In genomic region chr1:84619383-84620093, GRCh38 we compare ENCODE assay signal across 8 cellular contexts. TPM values are rescaled to one million over a fixed set of nuclear protein-coding genes. Genes with fewer than 3 reads are reported as not detected.
DNase-seq lines count a peak whose midpoint lies in the region; ATAC-seq and TF ChIP-seq lines count a peak whose summit lies in the region.

No MANE protein-coding gene starts in this region.

- peak; percentile 74 for DNase-seq in HFF-Myc (ENCODE audit: extremely low read depth, low read depth)
- DNase-seq in OCI-M1 (lab: John Stamatoyannopoulos, UW) = peak; percentile 75
- peak; percentile 52 for DNase-seq in activated naive CD8-positive, alpha-beta T cell treated with anti-CD3 and anti-CD28 coated beads for 36 hours
- DNase-seq in left lung = no peak
- DNase-seq in stimulated activated CD4-positive, alpha-beta T cell treated with anti-CD3 and anti-CD28 coated beads, TNF-alpha, amount 100 ng/mL, for 48 hours (ENCODE audit: low read depth in 3 of 3) = peak; percentile 53 to 75 (median 58)
- DNase-seq in NAMALWA (ENCODE audit: low spot score) = no peak

- H3K4me1 ChIP-seq in left lung = peaks cover 0 to 19% of the 10 kb centered on the region in 2 donors

- TF ChIP-seq CTCF in HFF-Myc (IDR thresholded peaks at IDR 0.05; ENCODE audit: low read depth, low read length, missing control alignments) = no peak
- TF ChIP-seq CTCF in left lung (IDR thresholded peaks at IDR 0.05) = no peak

- intact Hi-C loops in left lung (cut with DNase I) = loop anchor here in 1 of 2 donors (10.0 kb wide), 2 partner anchors 135 to 475 kb away; partner anchors contain the start of gene PRKACB

- H3K9me3 ChIP-seq in left lung = no peaks in the 10 kb centered on the region

- peak overlapping the region; percentile 80 for H3K27ac Mint-ChIP-seq in activated naive CD8-positive, alpha-beta T cell treated with anti-CD3 and anti-CD28 coated beads for 36 hours

- H3K4me1 Mint-ChIP-seq in activated naive CD8-positive, alpha-beta T cell treated with anti-CD3 and anti-CD28 coated beads for 36 hours = peaks cover 23% of the 10 kb centered on the region

- H3K36me3 ChIP-seq in left lung = no peaks in the 10 kb centered on the region

- H3K27ac ChIP-seq in left lung = peak overlapping the region; percentile 27 to 59

- peaks cover 3% of the 10 kb centered on the region for H3K9me3 Mint-ChIP-seq in activated naive CD8-positive, alpha-beta T cell treated with anti-CD3 and anti-CD28 coated beads for 36 hours

- H3K27me3 ChIP-seq in left lung = no peaks in the 10 kb centered on the region

- peak overlapping the region; percentile 26 for H3K4me3 Mint-ChIP-seq in activated naive CD8-positive, alpha-beta T cell treated with anti-CD3 and anti-CD28 coated beads for 36 hours

- no peaks in the 10 kb centered on the region for H3K27me3 Mint-ChIP-seq in activated naive CD8-positive, alpha-beta T cell treated with anti-CD3 and anti-CD28 coated beads for 36 hours

- ATAC-seq in left lung (no peak), GM21825 (IDR thresholded peaks at IDR 0.05; ENCODE audit: unreplicated experiment) (no peak), HG02588 (IDR thresholded peaks at IDR 0.05; ENCODE audit: unreplicated experiment) (no peak)

- H3K4me3 ChIP-seq in HFF-Myc (replicated peaks; ENCODE audit: low read depth, low read length) = 0 out of 2 replicates have a peak overlapping the region, but pooled peaks have one; percentile 11
- no peak overlapping the region for H3K4me3 ChIP-seq in left lung

- H3K36me3 Mint-ChIP-seq in activated naive CD8-positive, alpha-beta T cell treated with anti-CD3 and anti-CD28 coated beads for 36 hours = no peaks in the 10 kb centered on the region

RNA-seq across cellular contexts. Expression of gene CTBS, which starts 45.3 kb away (rescaled TPM):
- total RNA-seq in activated naive CD8-positive, alpha-beta T cell treated with anti-CD3 and anti-CD28 coated beads for 36 hours = 10 to 100 TPM; 10.6 to 12.6 TPM
- total RNA-seq in left lung = 10 to 100 TPM; 22.1 to 25.7 TPM

Comparison
In these comparisons a context has a peak if more than half of its experiments do, and no peak if none do; other contexts are left out.
1. DNase-seq: peak in HFF-Myc (single experiment), OCI-M1 (single experiment), activated naive CD8-positive, alpha-beta T cell treated with anti-CD3 and anti-CD28 coated beads for 36 hours (single experiment) and stimulated activated CD4-positive, alpha-beta T cell treated with anti-CD3 and anti-CD28 coated beads, TNF-alpha, amount 100 ng/mL, for 48 hours (3 of 3); none in left lung (0 of 2) and NAMALWA (single experiment).